8 cellular contexts compared by ENCODE assay signal in the genomic region with DNA sequence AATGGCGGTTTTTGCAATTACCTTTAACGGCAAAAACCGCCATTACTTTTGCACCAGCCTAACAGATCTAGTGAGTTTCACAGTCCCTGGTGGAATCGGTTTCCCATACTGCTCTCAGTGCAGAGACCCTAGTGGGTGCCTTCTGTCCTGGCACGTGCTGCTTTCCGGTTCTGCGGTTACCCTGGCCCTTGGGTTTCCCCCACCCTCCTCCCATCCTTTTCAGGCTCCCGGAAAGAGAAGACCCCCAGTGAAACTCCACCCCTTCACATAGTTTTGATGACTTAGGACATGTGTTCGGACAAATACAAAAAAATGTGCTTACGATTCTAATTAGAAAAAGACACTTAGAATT. TPM values are rescaled to one million over a fixed set of nuclear protein-coding genes. Genes with fewer than 3 reads are reported as not detected.
DNase-seq lines count a peak whose midpoint lies in the region; ATAC-seq and TF ChIP-seq lines count a peak whose summit lies in the region.

No MANE protein-coding gene starts in this region.

- H3K27ac Mint-ChIP-seq in CD8-positive, alpha-beta T cell = peak overlapping the region; percentile 100
- H3K27ac Mint-ChIP-seq in progenitor cell of endocrine pancreas = peak overlapping the region; percentile 98

- peaks cover 7% of the 10 kb centered on the region for H3K4me1 ChIP-seq in CD8-positive, alpha-beta T cell (ENCODE audit: insufficient read depth, low read length)
- H3K4me1 ChIP-seq in HUES64 (ENCODE audit: insufficient read depth, low read length) (peaks cover 13% of the 10 kb centered on the region), esophagus muscularis mucosa (peaks cover 5 to 16% (median 10%) of the 10 kb centered on the region in 4 donors)

- WGBS in HUES64 = 13% methylated on average over 9 of the region's 10 CpGs
- 50% methylated on average over 10 of the region's 10 CpGs for WGBS in esophagus muscularis mucosa

- no peaks in the 10 kb centered on the region for H3K27me3 Mint-ChIP-seq in CD8-positive, alpha-beta T cell (ENCODE audit: low read depth)
- no peaks in the 10 kb centered on the region for H3K27me3 Mint-ChIP-seq in progenitor cell of endocrine pancreas

- no peak for TF ChIP-seq CTCF in CD8-positive, alpha-beta T cell (IDR thresholded peaks at IDR 0.05)
- TF ChIP-seq CTCF in esophagus muscularis mucosa (IDR thresholded peaks at IDR 0.05) = no peak
- no peak for TF ChIP-seq CTCF in progenitor cell of endocrine pancreas (IDR thresholded peaks at IDR 0.05; ENCODE audit: unreplicated experiment)
- TF ChIP-seq CTCF in GM13976 (IDR thresholded peaks at IDR 0.05; ENCODE audit: borderline replicate concordance, control extremely low read depth, extremely low read depth, insufficient read depth, missing control alignments) = no peak

- peak; percentile 51 for ATAC-seq in CD8-positive, alpha-beta T cell
- ATAC-seq in GM21390 (IDR thresholded peaks at IDR 0.05; ENCODE audit: unreplicated experiment) = peak; percentile 55

- no peak for TF ChIP-seq EP300 in esophagus muscularis mucosa (IDR thresholded peaks at IDR 0.05)

- peak overlapping the region; percentile 78 for H3K27ac ChIP-seq in CD8-positive, alpha-beta T cell (ENCODE audit: low read depth, low read length)
- H3K27ac ChIP-seq in HUES64 (ENCODE audit: low read depth, low read length) = peak overlapping the region; percentile 97
- peak overlapping the region; percentile 87 to 88 (median 88) for H3K27ac ChIP-seq in esophagus muscularis mucosa (replicated peaks in 1 of 4)

- in situ Hi-C loops in GM13976 (cut with MboI; ENCODE audit: low sequenced_read_pairs, unreplicated experiment) = no loop called here

- H3K4me3 ChIP-seq in CD8-positive, alpha-beta T cell (ENCODE audit: low read depth, low read length) = peak overlapping the region; percentile 74
- H3K4me3 ChIP-seq in HUES64 (ENCODE audit: low read length) = peak overlapping the region; percentile 61
- H3K4me3 ChIP-seq in esophagus muscularis mucosa = peak overlapping the region; percentile 49 to 61 (median 56)

- CTCF ChIA-PET in CD8-positive, alpha-beta T cell (lab: Charles Lee) = interaction anchor here (0.7 to 4.4 kb wide), 7 partner anchors 40 to 485 kb away, joined by 3 to 23 read pairs (median 4); no protein-coding TSS in a partner anchor

- H3K36me3 Mint-ChIP-seq in CD8-positive, alpha-beta T cell = peaks cover 21% of the 10 kb centered on the region
- no peaks in the 10 kb centered on the region for H3K36me3 Mint-ChIP-seq in progenitor cell of endocrine pancreas (ENCODE audit: insufficient read depth)

- no peaks in the 10 kb centered on the region for H3K9me3 Mint-ChIP-seq in CD8-positive, alpha-beta T cell
- H3K9me3 Mint-ChIP-seq in progenitor cell of endocrine pancreas (ENCODE audit: low read depth) = peaks cover 12% of the 10 kb centered on the region

- peak overlapping the region; percentile 87 for H3K9ac ChIP-seq in HUES64 (ENCODE audit: low read depth, low read length)

- peak; percentile 3 to 64 (median 28) for DNase-seq in CD8-positive, alpha-beta T cell
- peak; percentile 62 for DNase-seq in activated CD8-positive, alpha-beta memory T cell treated with anti-CD3 and anti-CD28 coated beads, Interleukin-2, amount 50 U/mL, for 48 hours
- DNase-seq in esophagus muscularis mucosa (ENCODE audit: extremely low spot score) (no peak), progenitor cell of endocrine pancreas (ENCODE audit: low spot score, unreplicated experiment) (no peak), mucosa of gallbladder (ENCODE audit: low spot score) (no peak), GM13976 (ENCODE audit: low spot score) (no peak)

- H3K4me1 Mint-ChIP-seq in CD8-positive, alpha-beta T cell (ENCODE audit: low read depth) = peaks cover 15% of the 10 kb centered on the region
- peaks cover 26% of the 10 kb centered on the region for H3K4me1 Mint-ChIP-seq in progenitor cell of endocrine pancreas (ENCODE audit: low read depth)

- H3K4me3 Mint-ChIP-seq in CD8-positive, alpha-beta T cell = peak overlapping the region; percentile 96
- peak overlapping the region; percentile 72 for H3K4me3 Mint-ChIP-seq in progenitor cell of endocrine pancreas (ENCODE audit: low read depth)

- POLR2A ChIA-PET in CD8-positive, alpha-beta T cell (lab: Charles Lee) = interaction anchor here (1.1 to 2.3 kb wide), 11 partner anchors 10 to 211 kb away, joined by 3 to 26 read pairs (median 9); partner anchors contain the start of genes FOXO4, MED12, NONO and TAF1

- intact Hi-C loops in CD8-positive, alpha-beta T cell (cut with DNase I, micrococcal nuclease) = loop anchor here (1.0 to 10.0 kb wide), 7 partner anchors 69 to 1049 kb away; partner anchors contain the start of genes IGBP1 (in 1 of the 2), IL2RG (in 1 of the 2), PIN4 (in 1 of the 2) and SNX12 (in 1 of the 2)
- intact Hi-C loops in esophagus muscularis mucosa (cut with DNase I) = loop anchor here (10.0 kb wide), 2 partner anchors 57 to 417 kb away; no protein-coding TSS in a partner anchor

- H3K9me3 ChIP-seq in CD8-positive, alpha-beta T cell (ENCODE audit: low read length) = no peaks in the 10 kb centered on the region
- H3K9me3 ChIP-seq in HUES64 (ENCODE audit: insufficient read depth, low read depth, low read length) (no peaks in the 10 kb centered on the region), esophagus muscularis mucosa (no peaks in the 10 kb centered on the region)

- H3K27me3 ChIP-seq in CD8-positive, alpha-beta T cell (ENCODE audit: insufficient read depth, low read length) = no peaks in the 10 kb centered on the region
- no peaks in the 10 kb centered on the region for H3K27me3 ChIP-seq in HUES64 (ENCODE audit: insufficient read depth, low read length)
- H3K27me3 ChIP-seq in esophagus muscularis mucosa = no peaks in the 10 kb centered on the region

- no peaks in the 10 kb centered on the region for H3K36me3 ChIP-seq in CD8-positive, alpha-beta T cell (ENCODE audit: insufficient read depth, low read length)
- H3K36me3 ChIP-seq in HUES64 (ENCODE audit: insufficient read depth, low read length) = no peaks in the 10 kb centered on the region
- no peaks in the 10 kb centered on the region for H3K36me3 ChIP-seq in esophagus muscularis mucosa

- no peak for TF ChIP-seq POLR2A in esophagus muscularis mucosa (IDR thresholded peaks at IDR 0.05; ENCODE audit: low read depth)

RNA-seq across cellular contexts. Expression of gene NLGN3, which starts 36.9 kb away (rescaled TPM):
- 1 to 10 TPM; 4.6 to 5.0 TPM for total RNA-seq in CD8-positive, alpha-beta T cell
- 11.4 TPM for polyA plus RNA-seq in HUES64 (2013, experiment 1 of 2)
- 11.5 TPM for polyA plus RNA-seq in HUES64 (2013, experiment 2 of 2)
- total RNA-seq in esophagus muscularis mucosa (1 to 10 TPM; 1.2 to 2.8 (median 2.4) TPM), progenitor cell of endocrine pancreas (5.9 and 7.8 TPM in 2 replicates), mucosa of gallbladder (2.5 TPM)

RNA-seq across cellular contexts. Expression of gene GJB1, which starts 41.5 kb away (rescaled TPM):
- total RNA-seq in CD8-positive, alpha-beta T cell = not detected
- polyA plus RNA-seq in HUES64 (2013, experiment 1 of 2) = 0.30 TPM
- 0.32 TPM for polyA plus RNA-seq in HUES64 (2013, experiment 2 of 2)
- under 1 TPM in 1 of 4 donors, not detected in 3; 0.19 TPM for total RNA-seq in esophagus muscularis mucosa
- total RNA-seq in progenitor cell of endocrine pancreas = 22.2 and 23.6 TPM in 2 replicates
- 228 TPM for total RNA-seq in mucosa of gallbladder

Comparison
In these comparisons a context has a peak if more than half of its experiments do, and no peak if none do; other contexts are left out.
1. DNase-seq: peak in CD8-positive, alpha-beta T cell (7 of 7) and activated CD8-positive, alpha-beta memory T cell treated with anti-CD3 and anti-CD28 coated beads, Interleukin-2, amount 50 U/mL, for 48 hours (single experiment); none in esophagus muscularis mucosa (single experiment), progenitor cell of endocrine pancreas (single experiment), mucosa of gallbladder (single experiment) and GM13976 (single experiment).
2. RNA of gene GJB1, which starts 41.5 kb away (total RNA-seq): 228 TPM in mucosa of gallbladder (single experiment) and 22.2 to 23.6 TPM in progenitor cell of endocrine pancreas; 0.19 TPM in esophagus muscularis mucosa and not detected in CD8-positive, alpha-beta T cell; every median in the first group is over 10 times any median in the second.
3. Peak in every context shown above with its lines, with median percentiles within 50 percentile points of each other: H3K27ac ChIP-seq and H3K4me3 ChIP-seq.